8 cellular contexts compared by ENCODE assay signal in the genomic region with DNA sequence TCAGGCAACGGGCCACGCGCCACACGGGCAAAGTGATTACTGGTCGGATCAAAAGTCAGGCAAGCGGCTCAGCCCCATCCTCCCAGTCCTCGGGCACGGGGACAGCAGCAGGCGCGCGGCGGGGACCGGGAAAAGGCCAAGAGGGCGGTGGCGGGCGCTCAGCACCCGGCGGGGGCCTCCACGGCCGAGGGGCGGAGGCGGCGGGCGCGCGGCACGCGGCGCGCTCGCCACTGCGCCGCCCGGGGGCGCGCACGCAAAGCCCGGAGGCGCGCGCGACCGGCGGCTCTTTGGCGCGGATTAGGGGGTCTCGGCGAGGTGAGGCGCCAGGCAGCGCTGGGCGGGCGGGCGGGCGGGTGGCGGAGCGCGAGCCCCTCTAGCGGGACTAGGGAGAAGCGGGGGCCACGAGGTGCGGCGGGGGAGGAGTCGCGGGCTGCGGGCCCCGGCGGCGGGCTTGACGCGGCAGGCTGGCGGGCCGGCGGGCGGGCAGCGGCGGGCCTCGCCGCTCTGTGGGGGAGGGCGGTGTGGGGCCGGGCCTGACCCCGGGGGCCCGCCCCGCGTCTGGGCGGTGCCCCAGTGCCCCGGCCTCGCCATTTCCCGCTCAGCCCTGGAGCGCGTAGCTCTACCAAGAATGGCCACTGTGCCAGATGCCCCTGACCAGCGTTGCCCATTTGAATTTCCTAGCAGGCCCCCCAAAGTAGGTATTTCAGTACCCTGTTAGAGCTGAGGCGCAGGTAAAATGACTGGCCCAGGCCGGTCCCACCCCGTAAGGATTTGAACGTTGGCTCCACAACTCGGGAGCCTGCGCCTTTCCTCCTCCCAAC. TPM values are rescaled to one million over a fixed set of nuclear protein-coding genes. Genes with fewer than 3 reads are reported as not detected.
DNase-seq lines count a peak whose midpoint lies in the region; TF ChIP-seq lines count a peak whose summit lies in the region.

A gene (minus strand): TSS at position 202 of the 821 bp plus-strand sequence. CDS start 537 bp downstream, outside the sequence.
A gene with protein sequence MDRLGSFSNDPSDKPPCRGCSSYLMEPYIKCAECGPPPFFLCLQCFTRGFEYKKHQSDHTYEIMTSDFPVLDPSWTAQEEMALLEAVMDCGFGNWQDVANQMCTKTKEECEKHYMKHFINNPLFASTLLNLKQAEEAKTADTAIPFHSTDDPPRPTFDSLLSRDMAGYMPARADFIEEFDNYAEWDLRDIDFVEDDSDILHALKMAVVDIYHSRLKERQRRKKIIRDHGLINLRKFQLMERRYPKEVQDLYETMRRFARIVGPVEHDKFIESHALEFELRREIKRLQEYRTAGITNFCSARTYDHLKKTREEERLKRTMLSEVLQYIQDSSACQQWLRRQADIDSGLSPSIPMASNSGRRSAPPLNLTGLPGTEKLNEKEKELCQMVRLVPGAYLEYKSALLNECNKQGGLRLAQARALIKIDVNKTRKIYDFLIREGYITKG (plus strand): TSS at position 252 of the 821 bp plus-strand sequence. CDS start 4,480 bp downstream, outside the sequence.

- H3K9me3 ChIP-seq in ES-I3 (ENCODE audit: control insufficient read depth, insufficient read depth, low read length), result no peaks in the 10 kb centered on the region
- H3K9me3 ChIP-seq in SK-N-SH, result no peaks in the 10 kb centered on the region
- no peaks in the 10 kb centered on the region for H3K9me3 ChIP-seq in osteoblast (ENCODE audit: low read depth, low read length)

- H3K4me1 Mint-ChIP-seq in activated naive CD4-positive, alpha-beta T cell treated with anti-CD3 and anti-CD28 coated beads, Interleukin-2, amount 10 ng/mL, durations not matched to agents 7 days and 5 days, result peaks cover 67% of the 10 kb centered on the region

- TF ChIP-seq EP300 in SK-N-SH (IDR thresholded peaks at IDR 0.05; ENCODE audit: borderline replicate concordance in 1 of 2, low read depth in 1 of 2, low read length in 1 of 2), result no peak

- H3K4me2 ChIP-seq in SK-N-SH (peak within 1 kb of the TSS; percentile 90), osteoblast (ENCODE audit: insufficient read depth, low read length) (peak within 1 kb of the TSS; percentile 94)

- H2AFZ ChIP-seq in SK-N-SH (ENCODE audit: low read depth) (peak within 1 kb of the TSS; percentile 85), osteoblast (ENCODE audit: low read length) (peak within 1 kb of the TSS; percentile 98)

- H3K36me3 ChIP-seq in ES-I3 (ENCODE audit: insufficient read depth, low read length) (no peaks in the 10 kb centered on the region), H7 (replicated peaks; ENCODE audit: control insufficient read depth, insufficient read depth, low read length) (peaks cover 3% of the 10 kb centered on the region), SK-N-SH (replicated peaks in 1 of 2; ENCODE audit: control insufficient read depth in 1 of 2, insufficient read depth in 2 of 2, low read length in 1 of 2) (peaks cover 5 to 20% of the 10 kb centered on the region in 2 experiments), osteoblast (ENCODE audit: insufficient read depth, low read length) (peaks cover 4% of the 10 kb centered on the region)

- 1% methylated on average over 18 of the region's 97 CpGs for WGBS in SK-N-SH (ENCODE audit: low lambda C conversion rate)

- POLR2A ChIA-PET in SK-N-SH (lab: Yijun Ruan, JAX), result interaction anchor here (0.5 to 1.3 kb wide), 4 partner anchors 15 to 863 kb away, joined by 3 to 4 read pairs (median 3); no protein-coding TSS in a partner anchor

- no peaks in the 10 kb centered on the region for H3K9me2 ChIP-seq in SK-N-SH

- CTCF ChIA-PET in SK-N-SH (lab: Yijun Ruan, JAX), result interaction anchor here (0.7 to 2.8 kb wide), 5 partner anchors 11 to 359 kb away, joined by 3 to 9 read pairs (median 3); no protein-coding TSS in a partner anchor
- CTCF ChIA-PET in activated naive CD4-positive, alpha-beta T cell treated with anti-CD3 and anti-CD28 coated beads, Interleukin-2, amount 10 ng/mL, durations not matched to agents 7 days and 5 days (lab: Charles Lee), result interaction anchor here (1.3 kb wide), 1 partner anchor 33 kb away, joined by 4 read pairs; no protein-coding TSS in a partner anchor

- H3K9me3 Mint-ChIP-seq in activated naive CD4-positive, alpha-beta T cell treated with anti-CD3 and anti-CD28 coated beads, Interleukin-2, amount 10 ng/mL, durations not matched to agents 7 days and 5 days, result no peaks in the 10 kb centered on the region

- H3K9ac ChIP-seq in ES-I3 (ENCODE audit: low read depth, low read length), result peak within 1 kb of the TSS; percentile 99
- H3K9ac ChIP-seq in SK-N-SH, result peak within 1 kb of the TSS; percentile 89

- H4K20me1 ChIP-seq in SK-N-SH (ENCODE audit: insufficient read depth), result no peaks in the 10 kb centered on the region
- peaks cover 8% of the 10 kb centered on the region for H4K20me1 ChIP-seq in osteoblast (ENCODE audit: insufficient read depth, low read length)

- peak within 1 kb of the TSS; percentile 86 for H3K27ac ChIP-seq in SK-N-SH (ENCODE audit: low read depth in 2 of 2, low read length in 1 of 2)
- H3K27ac ChIP-seq in osteoblast (ENCODE audit: low read depth, low read length), result peak within 1 kb of the TSS; percentile 94
- H3K27ac ChIP-seq in temporal lobe (ENCODE audit: low read depth, low read length), result peak within 1 kb of the TSS; percentile 64

- no peak; the same call in 1 of the 2 replicates for TF ChIP-seq CTCF in SK-N-SH (IDR thresholded peaks at IDR 0.05)
- TF ChIP-seq CTCF in osteoblast (IDR thresholded peaks at IDR 0.05; ENCODE audit: extremely low read depth, low read depth, low read length), result no peak

- H3K4me1 ChIP-seq in ES-I3 (ENCODE audit: insufficient read depth, low read length) (0 out of 2 replicates have a peak, but pooled peaks cover 3% of the 10 kb centered on the region), SK-N-SH (ENCODE audit: control insufficient read depth in 1 of 2, insufficient read depth in 2 of 2, low read depth in 1 of 2, low read length in 1 of 2) (no peaks in the 10 kb centered on the region; a peak in 2 of 4 replicates), osteoblast (ENCODE audit: insufficient read depth, low read length) (peaks cover 13% of the 10 kb centered on the region)

- H3K27me3 ChIP-seq in H7 (ENCODE audit: control insufficient read depth, insufficient read depth, low read length), result no peaks in the 10 kb centered on the region
- H3K27me3 ChIP-seq in SK-N-SH (ENCODE audit: insufficient read depth), result no peaks in the 10 kb centered on the region
- H3K27me3 ChIP-seq in osteoblast (ENCODE audit: insufficient read depth, low read length), result no peaks in the 10 kb centered on the region

- H3K27ac Mint-ChIP-seq in activated naive CD4-positive, alpha-beta T cell treated with anti-CD3 and anti-CD28 coated beads, Interleukin-2, amount 10 ng/mL, durations not matched to agents 7 days and 5 days, result peak within 1 kb of the TSS; percentile 91

- peaks cover 8% of the 10 kb centered on the region for H3F3A ChIP-seq in SK-N-SH (replicated peaks; ENCODE audit: insufficient read depth)

- peak within 1 kb of the TSS; percentile 83 for H3K4me3 ChIP-seq in H7 (ENCODE audit: insufficient read depth, low read depth, low read length)
- H3K4me3 ChIP-seq in SK-N-SH (ENCODE audit: low read depth in 2 of 2, low read length in 1 of 2), result peak within 1 kb of the TSS; percentile 69 to 94
- H3K4me3 ChIP-seq in osteoblast (ENCODE audit: insufficient read depth, low read length), result peak within 1 kb of the TSS; percentile 96

- peaks cover 79% of the 10 kb centered on the region for H3K79me2 ChIP-seq in SK-N-SH (ENCODE audit: insufficient read depth)
- peaks cover 72% of the 10 kb centered on the region for H3K79me2 ChIP-seq in osteoblast (ENCODE audit: insufficient read depth, low read length)

- DNase-seq in H7 (peak; percentile 98), M059J (ENCODE audit: low read depth) (peak; percentile 80), SK-N-SH (peak; percentile 98), glomerular endothelial cell (ENCODE audit: extremely low read depth, low read depth, low spot score) (no peak), osteoblast (ENCODE audit: insufficient read length, low spot score, missing footprints) (peak; percentile 99)
- peak; percentile 84 for DNase-seq in activated naive CD4-positive, alpha-beta T cell treated with anti-CD3 and anti-CD28 coated beads, Interleukin-2, amount 10 ng/mL, durations not matched to agents 7 days and 5 days

- no peak for TF ChIP-seq RAD21 in SK-N-SH (IDR thresholded peaks at IDR 0.05; ENCODE audit: low read length)

- H3K4me3 Mint-ChIP-seq in activated naive CD4-positive, alpha-beta T cell treated with anti-CD3 and anti-CD28 coated beads, Interleukin-2, amount 10 ng/mL, durations not matched to agents 7 days and 5 days, result peak within 1 kb of the TSS; percentile 98

- H3K27me3 Mint-ChIP-seq in activated naive CD4-positive, alpha-beta T cell treated with anti-CD3 and anti-CD28 coated beads, Interleukin-2, amount 10 ng/mL, durations not matched to agents 7 days and 5 days, result no peaks in the 10 kb centered on the region

- H3K36me3 Mint-ChIP-seq in activated naive CD4-positive, alpha-beta T cell treated with anti-CD3 and anti-CD28 coated beads, Interleukin-2, amount 10 ng/mL, durations not matched to agents 7 days and 5 days, result peaks cover 30% of the 10 kb centered on the region

TF ChIP-seq in SK-N-SH, 30 proteins besides CTCF, POLR2A, EP300 and RAD21 (continues in another document):
- TF ChIP-seq, protein P1, sequence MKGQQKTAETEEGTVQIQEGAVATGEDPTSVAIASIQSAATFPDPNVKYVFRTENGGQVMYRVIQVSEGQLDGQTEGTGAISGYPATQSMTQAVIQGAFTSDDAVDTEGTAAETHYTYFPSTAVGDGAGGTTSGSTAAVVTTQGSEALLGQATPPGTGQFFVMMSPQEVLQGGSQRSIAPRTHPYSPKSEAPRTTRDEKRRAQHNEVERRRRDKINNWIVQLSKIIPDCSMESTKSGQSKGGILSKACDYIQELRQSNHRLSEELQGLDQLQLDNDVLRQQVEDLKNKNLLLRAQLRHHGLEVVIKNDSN (IDR thresholded peaks at IDR 0.05; ENCODE audit: borderline replicate concordance, low read depth), result no peak
- no peak for TF ChIP-seq TEAD4 (IDR thresholded peaks at IDR 0.05; ENCODE audit: borderline replicate concordance, insufficient read depth)
- no peak for TF ChIP-seq SMC3 (IDR thresholded peaks at IDR 0.05; ENCODE audit: low read depth, low read length)

RNA-seq across cellular contexts. Expression of the first gene that starts in this region (rescaled TPM):
- total RNA-seq in H7 (2014; rRNA removed; shearing (Covaris generic)), result 31.6 and 55.4 TPM in 2 replicates
- 16.2 and 33.7 TPM in 2 replicates for total RNA-seq in M059J (2014; rRNA removed; shearing (Covaris generic))
- polyA plus RNA-seq in SK-N-SH (2012; rRNA removed), result 27.2 and 33.7 TPM in 2 replicates
- polyA plus RNA-seq in SK-N-SH (2012; cell fraction: cytosol; rRNA removed), result 24.0 and 27.7 TPM in 2 replicates
- 36.5 and 55.0 TPM in 2 replicates for polyA plus RNA-seq in SK-N-SH (2012; cell fraction: nucleus; rRNA removed)
- total RNA-seq in glomerular endothelial cell (49.0 and 61.3 TPM in 2 replicates), osteoblast (78.9 and 86.6 TPM in 2 replicates), temporal lobe (123 TPM)

RNA-seq across cellular contexts. Expression of the second gene that starts in this region (rescaled TPM):
- 12.5 and 16.3 TPM in 2 replicates for total RNA-seq in H7 (2014; rRNA removed; shearing (Covaris generic))
- 14.6 and 17.5 TPM in 2 replicates for total RNA-seq in M059J (2014; rRNA removed; shearing (Covaris generic))
- 9.7 and 11.7 TPM in 2 replicates for polyA plus RNA-seq in SK-N-SH (2012; rRNA removed)
- polyA plus RNA-seq in SK-N-SH (2012; cell fraction: cytosol; rRNA removed), result 7.4 and 8.1 TPM in 2 replicates
- polyA plus RNA-seq in SK-N-SH (2012; cell fraction: nucleus; rRNA removed), result 16.4 and 27.5 TPM in 2 replicates
- 14.8 and 21.4 TPM in 2 replicates for total RNA-seq in glomerular endothelial cell
- total RNA-seq in osteoblast, result 18.6 and 21.4 TPM in 2 replicates
- total RNA-seq in temporal lobe, result 29.3 TPM
